In the genomic region with DNA sequence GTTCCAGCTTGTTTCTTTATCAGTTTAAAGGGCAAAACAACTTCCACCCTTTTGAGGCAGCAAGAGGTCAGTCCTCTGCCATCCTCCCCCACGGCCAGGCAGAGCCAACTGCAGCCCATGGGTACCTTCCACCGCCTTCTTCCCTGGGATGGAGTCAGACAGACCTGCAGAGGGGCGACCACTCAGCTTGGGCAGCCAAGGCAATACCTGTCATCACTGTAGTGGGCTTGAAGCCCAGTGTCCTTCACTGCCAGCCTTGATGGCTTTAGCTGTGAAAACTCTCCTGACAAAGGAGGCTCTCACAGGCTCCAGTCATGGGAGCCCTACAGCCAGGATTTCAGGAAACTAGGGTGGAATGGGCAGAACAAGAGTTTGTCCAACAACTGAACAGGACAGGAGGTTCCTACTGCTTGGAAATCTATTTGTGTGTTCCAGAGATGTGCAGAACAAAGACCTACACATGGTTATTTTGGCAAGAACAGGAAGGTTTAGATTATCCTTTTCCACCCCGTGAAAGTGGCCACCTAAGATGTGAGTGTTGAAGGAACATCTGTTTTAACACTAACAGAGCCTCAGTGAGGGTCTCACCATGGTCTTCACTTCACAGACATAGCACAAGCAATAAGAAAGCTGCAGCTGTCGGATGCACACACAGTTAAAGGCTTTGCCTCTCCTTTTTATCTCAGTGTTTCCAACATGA, we compare ENCODE assay signal across 20 cellular contexts.
"Had no signal": no experiment of that assay in that cellular context is flagged by ENCODE, and none has a peak within 500 bp of the region (broad histone marks: within the 10 kb centered on the region; RNA-seq: fewer than 3 reads in every experiment).

No MANE protein-coding gene starts in this region.

- DNase-seq: activated CD4-positive, alpha-beta T cell treated with anti-CD3 and anti-CD28 coated beads, Interleukin-2, amount 10 ng/mL, durations not matched to agents 7 days and 5 days; activated CD4-positive, CD25-positive, alpha-beta regulatory T cell; activated CD8-positive, alpha-beta memory T cell treated with anti-CD3 and anti-CD28 coated beads, Interleukin-2, amount 50 U/mL, for 48 hours; activated gamma-delta T cell treated with Interleukin-2 at 50 U/mL for 16 hours; activated T-cell treated with anti-CD3 and anti-CD28 coated beads, Interleukin-2, amount 50 U/mL, for 72 hours; amniotic stem cell; body of pancreas; cortex of kidney; effector CD8-positive, alpha-beta T cell; foreskin fibroblast; glutamatergic neuron; lower lobe of right lung; stimulated activated CD4-positive, alpha-beta T cell treated with anti-CD3 and anti-CD28 coated beads, Interleukin-15, amount 100 ng/mL, for 24 hours; stimulated activated CD4-positive, alpha-beta T cell treated with anti-CD3 and anti-CD28 coated beads, Interleukin-4, amount 100 ng/mL, for 1 hour; stimulated activated naive CD4-positive, alpha-beta T cell treated with Interleukin-2 at 50 U/mL for 16 hours; substantia nigra; upper lobe of left lung had no signal

- H3K27ac ChIP-seq: body of pancreas, lower lobe of right lung, skin epidermis, upper lobe of left lung had no signal

- H3K36me3 Mint-ChIP-seq: activated naive CD8-positive, alpha-beta T cell; mesothelial cell of epicardium had no signal

- H3K27me3 Mint-ChIP-seq: activated CD4-positive, alpha-beta T cell treated with anti-CD3 and anti-CD28 coated beads, Interleukin-2, amount 10 ng/mL, durations not matched to agents 7 days and 5 days; activated naive CD8-positive, alpha-beta T cell had no signal

- H3K4me1 ChIP-seq: body of pancreas had no signal

- ATAC-seq: activated T-cell treated with anti-CD3 and anti-CD28 coated beads, Interleukin-2, amount 50 U/mL, for 72 hours; body of pancreas; lower lobe of right lung had no signal

- H3K4me3 Mint-ChIP-seq: activated CD4-positive, alpha-beta T cell treated with anti-CD3 and anti-CD28 coated beads, Interleukin-2, amount 10 ng/mL, durations not matched to agents 7 days and 5 days; activated naive CD8-positive, alpha-beta T cell; activated T-cell treated with anti-CD3 and anti-CD28 coated beads, Interleukin-2, amount 50 U/mL, for 72 hours; mesothelial cell of epicardium had no signal

- H3K9me3 Mint-ChIP-seq: activated CD4-positive, alpha-beta T cell treated with anti-CD3 and anti-CD28 coated beads, Interleukin-2, amount 10 ng/mL, durations not matched to agents 7 days and 5 days; activated T-cell treated with anti-CD3 and anti-CD28 coated beads, Interleukin-2, amount 50 U/mL, for 72 hours; mesothelial cell of epicardium had no signal

- H3K36me3 ChIP-seq: lower lobe of right lung, upper lobe of left lung had no signal

- H3K27ac Mint-ChIP-seq: activated CD4-positive, alpha-beta T cell treated with anti-CD3 and anti-CD28 coated beads, Interleukin-2, amount 10 ng/mL, durations not matched to agents 7 days and 5 days; activated naive CD8-positive, alpha-beta T cell; activated T-cell treated with anti-CD3 and anti-CD28 coated beads, Interleukin-2, amount 50 U/mL, for 72 hours; mesothelial cell of epicardium had no signal

- H3K4me3 ChIP-seq: body of pancreas, lower lobe of right lung, skin epidermis, upper lobe of left lung had no signal

- H3K27me3 ChIP-seq: body of pancreas, upper lobe of left lung had no signal

- H3K9me3 ChIP-seq: body of pancreas, lower lobe of right lung, upper lobe of left lung had no signal
